In genomic region chr22:49295851-49296560, GRCh38 we compare ENCODE assay signal across 22 cellular contexts.
DNase-seq lines count a peak whose midpoint lies in the region; ATAC-seq and TF ChIP-seq lines count a peak whose summit lies in the region.
"Had no signal": no experiment of that assay in that cellular context is flagged by ENCODE, and none has a peak within 500 bp of the region (broad histone marks: within the 10 kb centered on the region; RNA-seq: fewer than 3 reads in every experiment).

No MANE protein-coding gene starts in this region.

- no peaks in the 10 kb centered on the region for H3K36me3 ChIP-seq in tibial artery
- H3K36me3 ChIP-seq in sigmoid colon, result no peaks in the 10 kb centered on the region
- no peaks in the 10 kb centered on the region for H3K36me3 ChIP-seq in SJCRH30
- H3K36me3 ChIP-seq: suprapubic skin had no signal

- TF ChIP-seq POLR2A in sigmoid colon (IDR thresholded peaks at IDR 0.05), result no peak

- H3K27ac ChIP-seq in tibial artery (no peak overlapping the region), sigmoid colon (no peak overlapping the region), SJCRH30 (no peak overlapping the region)
- H3K27ac ChIP-seq: C4-2B, parathyroid adenoma, suprapubic skin had no signal

- peak; percentile 20 for DNase-seq in activated T-cell treated with anti-CD3 and anti-CD28 coated beads, Interleukin-2, amount 50 U/mL, for 24 hours
- DNase-seq in activated T-cell treated with anti-CD3 and anti-CD28 coated beads for 4 hours (no peak), RPMI8226 (peak; percentile 22), left lobe of liver (ENCODE audit: low spot score) (peak; percentile 39), tibial artery (peak; percentile 13 to 51), sigmoid colon (no peak), cerebellar nuclear complex (lab: John Stamatoyannopoulos, UW) (no peak), SJCRH30 (no peak)
- DNase-seq: activated CD4-positive, alpha-beta T cell treated with anti-CD3 and anti-CD28 coated beads for 4 hours; activated gamma-delta T cell; activated naive CD8-positive, alpha-beta T cell treated with anti-CD3 and anti-CD28 coated beads, Interleukin-2, amount 50 U/mL, for 24 hours; cortex of kidney; NCI-H1417; NCI-H82; SHP77 treated with DMSO at 0.1 percent for 48 hours had no signal

- no peak for ATAC-seq in left lobe of liver
- ATAC-seq: activated naive CD8-positive, alpha-beta T cell treated with anti-CD3 and anti-CD28 coated beads, Interleukin-2, amount 50 U/mL, for 24 hours; T-cell had no signal

- H3K4me1 Mint-ChIP-seq in activated T-cell treated with anti-CD3 and anti-CD28 coated beads, Interleukin-2, amount 50 U/mL, for 24 hours (ENCODE audit: low read depth), result no peaks in the 10 kb centered on the region
- H3K4me1 Mint-ChIP-seq: activated naive CD8-positive, alpha-beta T cell treated with anti-CD3 and anti-CD28 coated beads, Interleukin-2, amount 50 U/mL, for 24 hours; mesothelial cell of epicardium; T-cell had no signal

- H3K4me3 ChIP-seq in tibial artery (no peak overlapping the region), sigmoid colon (no peak overlapping the region), SJCRH30 (no peak overlapping the region)
- H3K4me3 ChIP-seq: suprapubic skin had no signal

- H3K36me3 Mint-ChIP-seq in activated T-cell treated with anti-CD3 and anti-CD28 coated beads, Interleukin-2, amount 50 U/mL, for 24 hours (ENCODE audit: low read depth), result no peaks in the 10 kb centered on the region
- H3K36me3 Mint-ChIP-seq: brain, mesothelial cell of epicardium, T-cell had no signal

- intact Hi-C loops in tibial artery (cut with DNase I; ENCODE audit: low total_unique reads), result no loop called here
- intact Hi-C loops in sigmoid colon (cut with DNase I), result no loop called here

- WGBS in sigmoid colon, 2 donors, result 73 to 85% methylated on average over 18 of the region's 18 CpGs

- TF ChIP-seq CTCF in tibial artery (IDR thresholded peaks at IDR 0.05) (no peak), sigmoid colon (IDR thresholded peaks at IDR 0.05) (no peak)

- peaks cover 13% of the 10 kb centered on the region for H3K27me3 Mint-ChIP-seq in activated T-cell treated with anti-CD3 and anti-CD28 coated beads, Interleukin-2, amount 50 U/mL, for 24 hours
- H3K27me3 Mint-ChIP-seq: activated naive CD8-positive, alpha-beta T cell treated with anti-CD3 and anti-CD28 coated beads, Interleukin-2, amount 50 U/mL, for 24 hours had no signal

- no peak for TF ChIP-seq EP300 in sigmoid colon (IDR thresholded peaks at IDR 0.05)

- H3K9me3 ChIP-seq in tibial artery (peaks cover 0 to 15% (median 8%) of the 10 kb centered on the region in 3 donors), sigmoid colon (peaks cover 0 to 3% (median 0%) of the 10 kb centered on the region in 4 donors), SJCRH30 (replicated peaks) (no peaks in the 10 kb centered on the region)
- H3K9me3 ChIP-seq: suprapubic skin had no signal

- H3K27ac Mint-ChIP-seq in activated T-cell treated with anti-CD3 and anti-CD28 coated beads, Interleukin-2, amount 50 U/mL, for 24 hours, result no peak overlapping the region
- H3K27ac Mint-ChIP-seq: activated naive CD8-positive, alpha-beta T cell treated with anti-CD3 and anti-CD28 coated beads, Interleukin-2, amount 50 U/mL, for 24 hours; brain; mesothelial cell of epicardium; natural killer cell treated with Interleukin-12 subunit alpha and Interleukin-12 subunit beta and Interleukin-15 and Interleukin-18, amount 100 ng/mL, for 72 hours; T-cell had no signal

- no peak overlapping the region for H3K4me3 Mint-ChIP-seq in activated T-cell treated with anti-CD3 and anti-CD28 coated beads, Interleukin-2, amount 50 U/mL, for 24 hours
- H3K4me3 Mint-ChIP-seq: activated naive CD8-positive, alpha-beta T cell treated with anti-CD3 and anti-CD28 coated beads, Interleukin-2, amount 50 U/mL, for 24 hours; brain; mesothelial cell of epicardium; natural killer cell treated with Interleukin-12 subunit alpha and Interleukin-12 subunit beta and Interleukin-15 and Interleukin-18, amount 100 ng/mL, for 72 hours; T-cell had no signal

- H3K27me3 ChIP-seq in tibial artery, result no peaks in the 10 kb centered on the region
- H3K27me3 ChIP-seq in sigmoid colon, result peaks cover 0 to 18% (median 0%) of the 10 kb centered on the region in 3 donors
- peaks cover 35% of the 10 kb centered on the region for H3K27me3 ChIP-seq in SJCRH30

- peaks cover 14% of the 10 kb centered on the region for H3K9me3 Mint-ChIP-seq in activated T-cell treated with anti-CD3 and anti-CD28 coated beads, Interleukin-2, amount 50 U/mL, for 24 hours

- no peaks in the 10 kb centered on the region for H3K4me1 ChIP-seq in tibial artery
- no peaks in the 10 kb centered on the region for H3K4me1 ChIP-seq in sigmoid colon
- H3K4me1 ChIP-seq in SJCRH30, result no peaks in the 10 kb centered on the region
- H3K4me1 ChIP-seq: parathyroid adenoma, suprapubic skin had no signal

Comparison
In these comparisons a context has a peak if more than half of its experiments do, and no peak if none do; other contexts are left out.
1. DNase-seq: peak in activated T-cell treated with anti-CD3 and anti-CD28 coated beads, Interleukin-2, amount 50 U/mL, for 24 hours (single experiment), RPMI8226 (single experiment), left lobe of liver (single experiment) and tibial artery (2 of 2); none in activated T-cell treated with anti-CD3 and anti-CD28 coated beads for 4 hours (single experiment), sigmoid colon (single experiment), cerebellar nuclear complex (0 of 2) and SJCRH30 (0 of 2).